Comparison of ENCODE assay signal across 8 cellular contexts in genomic region chr10:35639651-35640311, GRCh38. TPM values are rescaled to one million over a fixed set of nuclear protein-coding genes. Genes with fewer than 3 reads are reported as not detected.
A peak's percentile ranks its signal among the peaks of the same experiment; 100 is the strongest.
DNase-seq lines count a peak whose midpoint lies in the region; ATAC-seq and TF ChIP-seq lines count a peak whose summit lies in the region.

No MANE protein-coding gene starts in this region.

- peak; percentile 17 for DNase-seq in GM06990 (ENCODE audit: extremely low read depth, insufficient read length)
- peak; percentile 56 for DNase-seq in activated CD8-positive, alpha-beta memory T cell treated with anti-CD3 and anti-CD28 coated beads, Interleukin-2, amount 50 U/mL, for 48 hours
- peak; percentile 19 for DNase-seq in left ventricle myocardium inferior
- no peak for DNase-seq in skeletal muscle cell (ENCODE audit: low read depth)
- no peak for DNase-seq in effector CD8-positive, alpha-beta T cell (lab: John Stamatoyannopoulos, UW)
- no peak for DNase-seq in CD1c-positive myeloid dendritic cell (ENCODE audit: extremely low spot score)

- TF ChIP-seq CTCF in GM06990 (IDR thresholded peaks at IDR 0.05; ENCODE audit: insufficient read depth, low read length, poor library complexity, severe bottlenecking) (no peak), left ventricle myocardium inferior (IDR thresholded peaks at IDR 0.05; ENCODE audit: borderline replicate concordance) (no peak)

- H3K27me3 ChIP-seq in GM06990 (replicated peaks; ENCODE audit: control insufficient read depth, insufficient read depth, low read length), result no peaks in the 10 kb centered on the region; the same call in 1 of the 2 replicates
- H3K27me3 ChIP-seq in left ventricle myocardium inferior (ENCODE audit: low read depth), result no peaks in the 10 kb centered on the region

- no peaks in the 10 kb centered on the region for H3K9me3 ChIP-seq in left ventricle myocardium inferior (replicated peaks)

- peaks cover 74% of the 10 kb centered on the region for H3K4me1 ChIP-seq in left ventricle myocardium inferior

- ATAC-seq in GM21381 (IDR thresholded peaks at IDR 0.05; ENCODE audit: unreplicated experiment), result no peak
- no peak for ATAC-seq in GM18861 (IDR thresholded peaks at IDR 0.05; ENCODE audit: unreplicated experiment)

- H3K36me3 ChIP-seq in GM06990 (ENCODE audit: control insufficient read depth, insufficient read depth, low read length) (no peaks in the 10 kb centered on the region), left ventricle myocardium inferior (no peaks in the 10 kb centered on the region)

- intact Hi-C loops in left ventricle myocardium inferior (cut with micrococcal nuclease), result loop anchor here (5.0 kb wide), 1 partner anchor 1138 kb away; no protein-coding TSS in a partner anchor

- H3K27ac ChIP-seq in left ventricle myocardium inferior (replicated peaks), result no peak overlapping the region

- H3K4me3 ChIP-seq in GM06990 (replicated peaks; ENCODE audit: low read depth, low read length), result no peak overlapping the region
- H3K4me3 ChIP-seq in left ventricle myocardium inferior, result peak overlapping the region; percentile 88
- H3K4me3 ChIP-seq in skeletal muscle cell (ENCODE audit: low read depth, low read length), result peak overlapping the region; percentile 56

RNA-seq across cellular contexts. Expression of gene FZD8, which starts 2.3 kb away (rescaled TPM):
- 6.6 TPM for total RNA-seq in left ventricle myocardium inferior

RNA-seq across cellular contexts. Expression of gene GJD4, which starts 34.6 kb away (rescaled TPM):
- not detected for total RNA-seq in left ventricle myocardium inferior

Comparison
In these comparisons a context has a peak if more than half of its experiments do, and no peak if none do; other contexts are left out.
1. DNase-seq: peak in GM06990 (single experiment), activated CD8-positive, alpha-beta memory T cell treated with anti-CD3 and anti-CD28 coated beads, Interleukin-2, amount 50 U/mL, for 48 hours (single experiment) and left ventricle myocardium inferior (single experiment); none in skeletal muscle cell (single experiment), effector CD8-positive, alpha-beta T cell (single experiment) and CD1c-positive myeloid dendritic cell (single experiment).